ENCODE assay signal across 22 cellular contexts in the genomic region with DNA sequence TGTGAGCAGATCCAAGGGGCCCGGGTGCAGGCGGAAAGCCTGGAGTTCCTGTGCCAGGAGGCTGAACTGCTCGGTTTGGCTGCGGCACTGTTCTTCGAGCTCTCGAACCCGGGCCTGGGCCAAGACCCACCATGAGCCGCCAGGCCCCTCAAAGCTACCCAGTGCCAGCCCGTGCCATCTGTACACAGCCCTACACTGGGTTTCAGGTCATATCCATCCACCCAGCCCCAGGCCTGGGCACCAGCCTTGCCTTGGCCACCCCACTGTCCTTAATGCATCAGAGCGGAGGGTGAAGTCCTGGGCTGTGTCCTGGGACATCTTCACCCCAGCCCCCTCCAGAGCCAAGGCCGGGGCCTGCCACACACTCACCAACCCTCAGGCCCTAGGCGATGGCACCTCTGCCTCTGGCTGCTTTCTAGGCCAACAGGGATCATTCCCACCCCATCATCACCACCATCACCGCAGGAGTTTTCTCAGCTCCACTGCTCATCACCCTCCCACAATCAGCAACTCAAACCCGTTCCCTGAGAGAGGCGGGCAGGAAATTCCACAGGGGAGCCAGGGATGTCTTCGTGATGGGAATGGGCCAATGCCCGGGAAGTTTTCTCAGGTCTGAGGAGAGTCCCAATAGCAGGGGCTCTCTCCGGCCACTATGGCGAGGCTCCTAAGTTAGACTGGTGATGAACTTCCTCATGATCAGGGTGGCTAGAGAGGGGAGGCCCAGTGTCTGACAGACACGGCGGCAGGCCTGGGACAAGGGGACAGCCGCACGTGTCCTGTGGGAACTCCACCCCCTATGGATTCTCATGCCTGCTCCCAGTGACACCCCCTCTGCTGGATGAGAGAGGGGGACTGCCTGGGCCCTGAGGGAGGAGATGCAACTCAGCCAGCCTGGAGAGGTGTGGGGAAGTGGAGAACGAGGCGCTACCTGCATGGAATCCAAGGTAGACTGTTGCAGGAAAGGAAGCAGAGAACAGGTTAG. TPM values are rescaled to one million over a fixed set of nuclear protein-coding genes. Genes with fewer than 3 reads are reported as not detected.
DNase-seq lines count a peak whose midpoint lies in the region; ATAC-seq and TF ChIP-seq lines count a peak whose summit lies in the region.
"Had no signal": no experiment of that assay in that cellular context is flagged by ENCODE, and none has a peak within 500 bp of the region (broad histone marks: within the 10 kb centered on the region; RNA-seq: fewer than 3 reads in every experiment).

No MANE protein-coding gene starts in this region.

- H3K36me3 ChIP-seq in H7 (replicated peaks; ENCODE audit: control insufficient read depth, insufficient read depth, low read length) (peaks cover 4% of the 10 kb centered on the region), endodermal cell (ENCODE audit: control insufficient read depth, insufficient read depth, low read length) (no peaks in the 10 kb centered on the region), sigmoid colon (peaks cover 0 to 8% (median 0%) of the 10 kb centered on the region in 4 donors)
- H3K36me3 ChIP-seq: left lung, uterus had no signal

- H3K4me1 ChIP-seq in endodermal cell (ENCODE audit: control insufficient read depth, insufficient read depth, low read length): no peaks in the 10 kb centered on the region
- peaks cover 0 to 16% (median 12%) of the 10 kb centered on the region in 4 donors for H3K4me1 ChIP-seq in sigmoid colon
- H3K4me1 ChIP-seq: uterus had no signal

- H3K9me3 Mint-ChIP-seq in activated T-cell treated with anti-CD3 and anti-CD28 coated beads, Interleukin-2, amount 50 U/mL, for 24 hours: no peaks in the 10 kb centered on the region
- H3K9me3 Mint-ChIP-seq in endodermal cell: no peaks in the 10 kb centered on the region

- H3K27me3 ChIP-seq in H7 (ENCODE audit: control insufficient read depth, insufficient read depth, low read length): peaks cover 16% of the 10 kb centered on the region
- peaks cover 8% of the 10 kb centered on the region for H3K27me3 ChIP-seq in endodermal cell (ENCODE audit: control insufficient read depth, insufficient read depth, low read length, poor library complexity, severe bottlenecking)
- peaks cover 0 to 1% (median 0%) of the 10 kb centered on the region in 3 donors for H3K27me3 ChIP-seq in sigmoid colon
- H3K27me3 ChIP-seq: uterus had no signal

- H3K36me3 Mint-ChIP-seq in activated T-cell treated with anti-CD3 and anti-CD28 coated beads, Interleukin-2, amount 50 U/mL, for 24 hours (ENCODE audit: low read depth): peaks cover 66% of the 10 kb centered on the region
- H3K36me3 Mint-ChIP-seq in endodermal cell (ENCODE audit: low read depth): peaks cover 10% of the 10 kb centered on the region

- H3K27ac Mint-ChIP-seq in activated T-cell treated with anti-CD3 and anti-CD28 coated beads, Interleukin-2, amount 50 U/mL, for 24 hours: peak overlapping the region; percentile 91
- H3K27ac Mint-ChIP-seq in endodermal cell: no peak overlapping the region

- H3K9me3 ChIP-seq in endodermal cell (ENCODE audit: control insufficient read depth, low read length) (no peaks in the 10 kb centered on the region), sigmoid colon (no peaks in the 10 kb centered on the region)
- H3K9me3 ChIP-seq: left lung, stomach, uterus had no signal

- no peak for TF ChIP-seq CTCF in endodermal cell (conservative IDR thresholded peaks at IDR 0.05)
- TF ChIP-seq CTCF in sigmoid colon (IDR thresholded peaks at IDR 0.05): no peak

- DNase-seq in activated T-cell treated with anti-CD3 and anti-CD28 coated beads, Interleukin-2, amount 50 U/mL, for 24 hours: peak; percentile 33
- DNase-seq in activated T-cell treated with anti-CD3 and anti-CD28 coated beads for 4 hours: no peak
- DNase-seq in H7: peak; percentile 50
- peak; percentile 86 for DNase-seq in endodermal cell
- peak; percentile 62 for DNase-seq in sigmoid colon
- no peak for DNase-seq in NCI-H2196 (lab: John Stamatoyannopoulos, UW; ENCODE audit: unreplicated experiment)
- DNase-seq: Calu3; central memory CD4-positive, alpha-beta T cell; NCI-H1048; NCI-H2081 treated with DMSO at 0.1 percent for 48 hours; NCI-H69; OCI-M1; stimulated activated CD4-positive, alpha-beta T cell treated with anti-CD3 and anti-CD28 coated beads, Interleukin-12 subunit alpha, Interleukin-12 subunit beta, amount 100 ng/mL, for 4 hours; stomach had no signal

- no peak overlapping the region for H3K9ac ChIP-seq in endodermal cell (ENCODE audit: extremely low read depth, low read length, poor library complexity, severe bottlenecking)

- peaks cover 34% of the 10 kb centered on the region for H3K4me1 Mint-ChIP-seq in activated T-cell treated with anti-CD3 and anti-CD28 coated beads, Interleukin-2, amount 50 U/mL, for 24 hours (ENCODE audit: low read depth)
- H3K4me1 Mint-ChIP-seq in endodermal cell: peaks cover 5% of the 10 kb centered on the region

- no peak for TF ChIP-seq POLR2A in sigmoid colon (IDR thresholded peaks at IDR 0.05)

- no peaks in the 10 kb centered on the region for H3K27me3 Mint-ChIP-seq in activated T-cell treated with anti-CD3 and anti-CD28 coated beads, Interleukin-2, amount 50 U/mL, for 24 hours
- peaks cover 35% of the 10 kb centered on the region for H3K27me3 Mint-ChIP-seq in endodermal cell (ENCODE audit: insufficient read depth)

- no peak overlapping the region for H3K4me3 ChIP-seq in H7 (ENCODE audit: insufficient read depth, low read depth, low read length)
- H3K4me3 ChIP-seq in endodermal cell (ENCODE audit: low read length): no peak overlapping the region
- no peak overlapping the region for H3K4me3 ChIP-seq in sigmoid colon
- H3K4me3 ChIP-seq: K562, left lung, stomach, uterus had no signal

- TF ChIP-seq EP300 in sigmoid colon (IDR thresholded peaks at IDR 0.05): no peak

- intact Hi-C loops in sigmoid colon (cut with DNase I): loop anchor here (5.0 kb wide), 3 partner anchors 98 to 193 kb away; partner anchors contain the start of genes MKS1, MTMR4 and RNF43

- WGBS in endodermal cell (ENCODE audit: insufficient coverage in 1 of 2, insufficient read length in 1 of 2), 2 experiments: 88 to 93% methylated on average over 10 to 25 of the region's 25 CpGs
- 93 to 94% methylated on average over 25 of the region's 25 CpGs for WGBS in sigmoid colon, 2 donors

- peak overlapping the region; percentile 31 for H3K4me3 Mint-ChIP-seq in activated T-cell treated with anti-CD3 and anti-CD28 coated beads, Interleukin-2, amount 50 U/mL, for 24 hours
- no peak overlapping the region for H3K4me3 Mint-ChIP-seq in endodermal cell

- H3K27ac ChIP-seq in endodermal cell (ENCODE audit: low read depth, low read length): no peak overlapping the region
- H3K27ac ChIP-seq in sigmoid colon: no peak overlapping the region
- H3K27ac ChIP-seq: HL-60, left lung, stomach, uterus had no signal

- ATAC-seq in HG03108 (IDR thresholded peaks at IDR 0.05; ENCODE audit: unreplicated experiment) (no peak), GM18861 (IDR thresholded peaks at IDR 0.05; ENCODE audit: unreplicated experiment) (no peak)
- ATAC-seq: K562, left lung had no signal

RNA-seq across cellular contexts. Expression of gene TSPOAP1, which starts 9.1 kb away (rescaled TPM):
- 4.2 and 11.6 TPM in 2 replicates for total RNA-seq in H7 (2014; rRNA removed; shearing (Covaris generic))
- 10 to 100 TPM; 31.3 to 36.8 TPM for total RNA-seq in endodermal cell
- 24.0 TPM for polyA plus RNA-seq in endodermal cell (2013, experiment 1 of 2)
- polyA plus RNA-seq in endodermal cell (2013, experiment 2 of 2): 22.4 TPM
- total RNA-seq in sigmoid colon: 10 to 100 TPM; 12.5 to 28.4 (median 17.0) TPM
- 1 to 10 TPM in 2 of 3 donors, under 1 TPM in 1; 0.69 to 7.2 (median 3.6) TPM for polyA plus RNA-seq in sigmoid colon
- total RNA-seq: Calu3, SK-MEL-5 had no signal

RNA-seq across cellular contexts. Expression of gene SUPT4H1, which starts 32.5 kb away (rescaled TPM):
- 88.8 and 91.6 TPM in 2 replicates for total RNA-seq in H7 (2014; rRNA removed; shearing (Covaris generic))
- total RNA-seq in endodermal cell (10 to 100 TPM; 97.2 to 98.8 TPM), sigmoid colon (10 to 100 TPM; 50.5 to 65.3 (median 57.4) TPM)
- polyA plus RNA-seq in endodermal cell (2013, experiment 1 of 2): 87.0 TPM
- 73.6 TPM for polyA plus RNA-seq in endodermal cell (2013, experiment 2 of 2)
- polyA plus RNA-seq in sigmoid colon: 100 to 1,000 TPM in 1 of 3 donors, 10 to 100 TPM in 2; 90.1 to 114 (median 99.3) TPM

RNA-seq across cellular contexts. Expression of gene MPO, which starts 38.7 kb away (rescaled TPM):
- not detected in 2 replicates for total RNA-seq in H7 (2014; rRNA removed; shearing (Covaris generic))
- total RNA-seq in endodermal cell: not detected
- not detected for polyA plus RNA-seq in endodermal cell (2013, experiment 1 of 2)
- polyA plus RNA-seq in endodermal cell (2013, experiment 2 of 2): not detected
- total RNA-seq in sigmoid colon: under 1 TPM in 1 of 4 donors, not detected in 3; 0.36 TPM
- under 1 TPM in 1 of 3 donors, not detected in 2; 0.44 TPM for polyA plus RNA-seq in sigmoid colon
- total RNA-seq: Calu3, fibroblast of villous mesenchyme, SK-MEL-5 had no signal

Comparison
In these comparisons a context has a peak if more than half of its experiments do, and no peak if none do; other contexts are left out.
1. DNase-seq: peak in activated T-cell treated with anti-CD3 and anti-CD28 coated beads, Interleukin-2, amount 50 U/mL, for 24 hours (single experiment), H7 (single experiment), endodermal cell (single experiment) and sigmoid colon (single experiment); none in activated T-cell treated with anti-CD3 and anti-CD28 coated beads for 4 hours (single experiment) and NCI-H2196 (single experiment).